In genomic region chr16:5845046-5845445, GRCh38 we compare ENCODE assay signal across 22 cellular contexts.
"Had no signal": no experiment of that assay in that cellular context is flagged by ENCODE, and none has a peak within 500 bp of the region (broad histone marks: within the 10 kb centered on the region; RNA-seq: fewer than 3 reads in every experiment).

No MANE protein-coding gene starts in this region.

- DNase-seq: effector memory CD4-positive, alpha-beta T cell; esophagus squamous epithelium; foreskin fibroblast; immature natural killer cell; left cardiac atrium; left ventricle myocardium inferior; lower lobe of right lung; mesenchymal stem cell; naive B cell; occipital lobe; psoas muscle; stimulated activated CD4-positive, alpha-beta T cell treated with anti-CD3 and anti-CD28 coated beads, Interleukin-2, amount 100 ng/mL, for 24 hours; stimulated activated CD4-positive, alpha-beta T cell treated with anti-CD3 and anti-CD28 coated beads, Interleukin-4, amount 100 ng/mL, for 4 hours; stimulated activated naive B cell treated with anti-CD40 and anti-IgM and Interleukin-4, amounts not matched to agents 10 μg/mL and 1 μg/mL and 100 μg/mL, for 72 hours; stimulated activated naive CD8-positive, alpha-beta T cell treated with anti-CD3 and anti-CD28 coated beads, Interleukin-15, amount 100 ng/mL, for 72 hours; transverse colon had no signal

- FAIRE-seq: endometrium, keratinocyte had no signal

- H3K9me3 ChIP-seq: esophagus squamous epithelium, lower lobe of right lung, psoas muscle, thoracic aorta, transverse colon had no signal

- H3K27ac ChIP-seq: epithelial cell of prostate, esophagus squamous epithelium, left ventricle myocardium inferior, lower lobe of right lung, parathyroid adenoma, psoas muscle, thoracic aorta, transverse colon had no signal

- H3K27me3 ChIP-seq: esophagus squamous epithelium, transverse colon had no signal

- H3K4me1 ChIP-seq: left ventricle myocardium inferior, lower lobe of right lung, parathyroid adenoma, psoas muscle, transverse colon had no signal

- H3K36me3 ChIP-seq: esophagus squamous epithelium, left ventricle myocardium inferior, lower lobe of right lung, thoracic aorta, transverse colon had no signal

- ATAC-seq: lower lobe of right lung; psoas muscle; sciatic nerve; stimulated activated naive B cell treated with anti-CD40 and anti-IgM and Interleukin-4, amounts not matched to agents 10 μg/mL and 1 μg/mL and 100 μg/mL, for 72 hours; stimulated activated naive CD8-positive, alpha-beta T cell treated with anti-CD3 and anti-CD28 coated beads, Interleukin-15, amount 100 ng/mL, for 72 hours had no signal

- H3K4me3 ChIP-seq: esophagus squamous epithelium, left ventricle myocardium inferior, lower lobe of right lung, psoas muscle, thoracic aorta, transverse colon had no signal
